8 cellular contexts compared by ENCODE assay signal in genomic region chr4:183249854-183250253, GRCh38.
DNase-seq lines count a peak whose midpoint lies in the region; ATAC-seq and TF ChIP-seq lines count a peak whose summit lies in the region.

No MANE protein-coding gene starts in this region.

- H3K27ac Mint-ChIP-seq in endothelial cell (ENCODE audit: unreplicated experiment): no peak overlapping the region

- H3K9me3 Mint-ChIP-seq in endothelial cell (ENCODE audit: unreplicated experiment): no peaks in the 10 kb centered on the region

- H3K27me3 Mint-ChIP-seq in endothelial cell (ENCODE audit: unreplicated experiment): peaks cover 4% of the 10 kb centered on the region

- H3K4me3 Mint-ChIP-seq in endothelial cell (ENCODE audit: unreplicated experiment): no peak overlapping the region

- TF ChIP-seq CTCF in endothelial cell (IDR thresholded peaks at IDR 0.05; ENCODE audit: unreplicated experiment) (peak; percentile 29), omental fat pad (IDR thresholded peaks at IDR 0.05) (no peak)

- peak; percentile 24 for DNase-seq in DMS79 treated with DMSO at 0.1 percent for 48 hours (lab: John Stamatoyannopoulos, UW)
- no peak for DNase-seq in DMS79 (lab: John Stamatoyannopoulos, UW)
- peak; percentile 28 for DNase-seq in H4 (ENCODE audit: low spot score)
- peak; percentile 10 for DNase-seq in NCI-H748 treated with DMSO at 0.1 percent for 48 hours (lab: John Stamatoyannopoulos, UW)
- DNase-seq in endothelial cell (ENCODE audit: low spot score): peak; percentile 35
- no peak for DNase-seq in omental fat pad (ENCODE audit: low spot score)
- no peak for DNase-seq in GM19240 (ENCODE audit: insufficient read length, low spot score)

- ATAC-seq in omental fat pad (ENCODE audit: low FRiP score): peak; percentile 71
- no peak for ATAC-seq in GM21381 (IDR thresholded peaks at IDR 0.05; ENCODE audit: unreplicated experiment)

- H3K4me1 Mint-ChIP-seq in endothelial cell (ENCODE audit: unreplicated experiment): no peaks in the 10 kb centered on the region

- peaks cover 4% of the 10 kb centered on the region for H3K36me3 Mint-ChIP-seq in endothelial cell (ENCODE audit: low read depth, unreplicated experiment)

Comparison
In these comparisons a context has a peak if more than half of its experiments do, and no peak if none do; other contexts are left out.
1. DNase-seq: peak in DMS79 treated with DMSO at 0.1 percent for 48 hours (single experiment), H4 (single experiment), NCI-H748 treated with DMSO at 0.1 percent for 48 hours (single experiment) and endothelial cell (single experiment); none in DMS79 (single experiment), omental fat pad (single experiment) and GM19240 (single experiment).